9 cellular contexts compared by ENCODE assay signal in the genomic region with DNA sequence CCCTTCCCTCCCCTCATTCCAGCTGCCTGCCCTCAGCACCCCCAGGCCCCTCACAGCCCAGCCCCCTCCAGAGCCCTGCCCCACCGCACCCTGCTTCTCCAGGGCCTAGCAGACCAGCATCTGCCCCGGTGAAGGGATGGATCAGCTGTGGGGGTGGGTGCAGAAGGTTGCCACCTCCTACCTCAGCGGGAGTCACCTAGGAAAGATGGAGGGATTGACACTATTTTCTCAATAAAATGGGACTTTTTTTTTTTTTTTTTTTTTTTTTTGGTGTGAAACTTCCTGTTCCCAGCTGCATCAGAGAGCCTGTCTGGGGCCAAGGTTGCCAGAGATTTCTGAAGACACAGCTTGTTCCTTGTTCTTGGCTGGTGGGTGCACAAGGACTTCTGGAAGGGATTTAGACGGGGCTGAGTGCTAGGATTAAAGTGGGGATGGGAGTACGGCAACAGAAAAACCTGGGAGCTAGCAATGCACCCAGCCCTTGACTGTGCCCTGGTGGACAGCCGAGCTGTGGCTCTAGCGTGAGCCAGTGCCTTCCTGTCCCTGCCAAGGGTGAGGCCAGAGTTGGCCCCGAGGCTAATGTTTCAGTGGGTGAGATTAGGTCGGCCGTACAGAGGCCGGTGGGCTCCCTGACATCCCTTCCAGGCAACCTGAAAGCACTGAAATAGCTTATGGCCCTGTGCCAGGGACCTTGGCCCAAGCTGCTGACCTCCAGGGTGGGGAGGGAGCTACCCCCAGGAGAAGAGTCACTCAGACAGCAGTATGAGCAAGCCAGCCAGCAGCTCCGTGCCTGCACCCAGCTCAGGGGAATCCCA. TPM values are rescaled to one million over a fixed set of nuclear protein-coding genes. Genes with fewer than 3 reads are reported as not detected.
DNase-seq lines count a peak whose midpoint lies in the region; ATAC-seq and TF ChIP-seq lines count a peak whose summit lies in the region.
"Had no signal": no experiment of that assay in that cellular context is flagged by ENCODE, and none has a peak within 500 bp of the region (broad histone marks: within the 10 kb centered on the region; RNA-seq: fewer than 3 reads in every experiment).

No MANE protein-coding gene starts in this region.

- peak; percentile 28 for DNase-seq in GM13977 (ENCODE audit: low spot score)
- peak; percentile 88 for DNase-seq in SK-N-SH
- peak in 4 of 5 donors; percentile 47 to 81 (median 62) for DNase-seq in heart left ventricle
- DNase-seq in retinal pigment epithelial cell (ENCODE audit: low read depth) = no peak
- no peak for DNase-seq in stimulated activated CD4-positive, alpha-beta T cell treated with anti-CD3 and anti-CD28 coated beads, Interleukin-2, amount 100 ng/mL, for 24 hours
- no peak for DNase-seq in SW480 (ENCODE audit: low spot score)
- no peak for DNase-seq in activated T-cell treated with anti-CD3 and anti-CD28 coated beads, Interleukin-2, amount 50 U/mL, for 24 hours

- in situ Hi-C loops in GM13977 (cut with MboI; ENCODE audit: low pct_unique_long_range_greater_than_20kb, low sequenced_read_pairs, unreplicated experiment) = no loop called here

- POLR2A ChIA-PET in SK-N-SH (lab: Yijun Ruan, JAX) = interaction anchor here (1.1 to 1.2 kb wide), 2 partner anchors 12 to 35 kb away, joined by 7 to 9 read pairs; no protein-coding TSS in a partner anchor

- H3K27ac Mint-ChIP-seq in activated T-cell treated with anti-CD3 and anti-CD28 coated beads, Interleukin-2, amount 50 U/mL, for 24 hours = no peak overlapping the region
- H3K27ac Mint-ChIP-seq: T-helper 1 cell treated with Interleukin-12 subunit alpha and Interleukin-12 subunit beta and Interleukin-4 antibody, amounts not matched to agents 30 μg/mL and 1 μg/mL, for 36 hours had no signal

- H3K9ac ChIP-seq in SK-N-SH = no peak overlapping the region

- CTCF ChIA-PET in SK-N-SH (lab: Yijun Ruan, JAX) = interaction anchor here (0.6 to 5.4 kb wide), 28 partner anchors 9 to 296 kb away, joined by 3 to 54 read pairs (median 4); no protein-coding TSS in a partner anchor

- H3K4me1 Mint-ChIP-seq in activated T-cell treated with anti-CD3 and anti-CD28 coated beads, Interleukin-2, amount 50 U/mL, for 24 hours (ENCODE audit: low read depth) = peaks cover 12% of the 10 kb centered on the region

- H4K20me1 ChIP-seq in SK-N-SH (ENCODE audit: insufficient read depth) = no peaks in the 10 kb centered on the region

- no peak overlapping the region for H3K4me3 Mint-ChIP-seq in activated T-cell treated with anti-CD3 and anti-CD28 coated beads, Interleukin-2, amount 50 U/mL, for 24 hours
- H3K4me3 Mint-ChIP-seq: T-helper 1 cell treated with Interleukin-12 subunit alpha and Interleukin-12 subunit beta and Interleukin-4 antibody, amounts not matched to agents 30 μg/mL and 1 μg/mL, for 36 hours had no signal

- H3K36me3 Mint-ChIP-seq in activated T-cell treated with anti-CD3 and anti-CD28 coated beads, Interleukin-2, amount 50 U/mL, for 24 hours (ENCODE audit: low read depth) = no peaks in the 10 kb centered on the region

- H3K4me2 ChIP-seq in SK-N-SH = 0 out of 2 replicates have a peak overlapping the region, but pooled peaks have one; percentile 3

- no peak for TF ChIP-seq POLR2A in heart left ventricle (IDR thresholded peaks at IDR 0.05)

- H2AFZ ChIP-seq in SK-N-SH (ENCODE audit: low read depth) = peak overlapping the region; percentile 64; the same call in 1 of the 2 replicates

- peak; percentile 87 to 92 (median 89) for ATAC-seq in heart left ventricle
- no peak for ATAC-seq in HG03521 (IDR thresholded peaks at IDR 0.05; ENCODE audit: unreplicated experiment)

- H3K4me1 ChIP-seq in SK-N-SH (ENCODE audit: control insufficient read depth in 1 of 2, insufficient read depth in 2 of 2, low read depth in 1 of 2, low read length in 1 of 2) (peaks cover 0 to 20% of the 10 kb centered on the region in 2 experiments; a peak in 1 of 4 replicates), heart left ventricle (peaks cover 0 to 41% (median 14%) of the 10 kb centered on the region in 12 donors)

- H3K4me3 ChIP-seq in SK-N-SH (ENCODE audit: low read depth in 2 of 2, low read length in 1 of 2) = no peak overlapping the region
- peak overlapping the region in 1 of 12 donors; percentile 4 for H3K4me3 ChIP-seq in heart left ventricle
- no peak overlapping the region for H3K4me3 ChIP-seq in retinal pigment epithelial cell (ENCODE audit: low read length)

- TF ChIP-seq RAD21 in SK-N-SH (IDR thresholded peaks at IDR 0.05; ENCODE audit: low read length) = peak; percentile 47

- H3K27me3 Mint-ChIP-seq in activated T-cell treated with anti-CD3 and anti-CD28 coated beads, Interleukin-2, amount 50 U/mL, for 24 hours = peaks cover 17% of the 10 kb centered on the region

- WGBS in SK-N-SH (ENCODE audit: low lambda C conversion rate) = 90% methylated on average over 4 of the region's 12 CpGs
- 26 to 46% (median 33%) methylated on average over 8 to 12 of the region's 12 CpGs for WGBS in heart left ventricle, 4 donors

- peak overlapping the region in 1 of 2 experiments; percentile 72; a peak in 2 of 4 replicates for H3K27ac ChIP-seq in SK-N-SH (ENCODE audit: low read depth in 2 of 2, low read length in 1 of 2)
- peak overlapping the region in 11 of 12 donors; percentile 2 to 83 (median 54) for H3K27ac ChIP-seq in heart left ventricle

- no peaks in the 10 kb centered on the region for H3K9me3 ChIP-seq in SK-N-SH
- H3K9me3 ChIP-seq in heart left ventricle = no peaks in the 10 kb centered on the region

- no peaks in the 10 kb centered on the region for H3K9me2 ChIP-seq in SK-N-SH

- intact Hi-C loops in heart left ventricle (cut with DNase I) = loop anchor here in 9 of 10 donors (2.0 to 10.0 kb wide), 5 partner anchors 103 to 298 kb away; no protein-coding TSS in a partner anchor

- TF ChIP-seq CTCF in GM13977 (IDR thresholded peaks at IDR 0.05; ENCODE audit: extremely low read depth, insufficient read depth, missing control alignments) (no peak), SK-N-SH (IDR thresholded peaks at IDR 0.05) (no peak), heart left ventricle (IDR thresholded peaks at IDR 0.05) (peak in 7 of 12 donors; percentile 10 to 42 (median 30)), retinal pigment epithelial cell (conservative IDR thresholded peaks at IDR 0.05; ENCODE audit: low read depth, low read length) (peak; percentile 38)

- no peaks in the 10 kb centered on the region for H3K9me3 Mint-ChIP-seq in activated T-cell treated with anti-CD3 and anti-CD28 coated beads, Interleukin-2, amount 50 U/mL, for 24 hours
- H3K9me3 Mint-ChIP-seq: T-helper 1 cell treated with Interleukin-12 subunit alpha and Interleukin-12 subunit beta and Interleukin-4 antibody, amounts not matched to agents 30 μg/mL and 1 μg/mL, for 36 hours had no signal

- H3K79me2 ChIP-seq in SK-N-SH (ENCODE audit: insufficient read depth) = no peaks in the 10 kb centered on the region

- no peaks in the 10 kb centered on the region for H3K27me3 ChIP-seq in SK-N-SH (ENCODE audit: insufficient read depth)
- H3K27me3 ChIP-seq in heart left ventricle = peaks cover 0 to 16% (median 3%) of the 10 kb centered on the region in 9 donors

- no peaks in the 10 kb centered on the region for H3F3A ChIP-seq in SK-N-SH (replicated peaks; ENCODE audit: insufficient read depth)

- H3K36me3 ChIP-seq in SK-N-SH (replicated peaks in 1 of 2; ENCODE audit: control insufficient read depth in 1 of 2, insufficient read depth in 2 of 2, low read length in 1 of 2) = no peaks in the 10 kb centered on the region
- no peaks in the 10 kb centered on the region for H3K36me3 ChIP-seq in heart left ventricle

- 0 out of 4 replicates have a peak, but pooled peaks of 1 of the 2 experiments have one; percentile 6 for TF ChIP-seq EP300 in SK-N-SH (IDR thresholded peaks at IDR 0.05; ENCODE audit: borderline replicate concordance in 1 of 2, low read depth in 1 of 2, low read length in 1 of 2)

TF ChIP-seq in SK-N-SH, 30 proteins besides CTCF, POLR2A, EP300 and RAD21 (continues in another document):
- TF ChIP-seq MXI1 (IDR thresholded peaks at IDR 0.05; ENCODE audit: low read depth, low read length) (no peak), MEF2A (IDR thresholded peaks at IDR 0.05; ENCODE audit: borderline replicate concordance, low read depth) (no peak), EZH2phosphoT487 (IDR thresholded peaks at IDR 0.05; ENCODE audit: borderline replicate concordance, low read depth) (no peak), SIN3A (IDR thresholded peaks at IDR 0.05; ENCODE audit: borderline replicate concordance, low read depth, low read length) (no peak), GATA2 (CRISPR knock-in tag; IDR thresholded peaks at IDR 0.05) (no peak)
- TF ChIP-seq, protein P1, sequence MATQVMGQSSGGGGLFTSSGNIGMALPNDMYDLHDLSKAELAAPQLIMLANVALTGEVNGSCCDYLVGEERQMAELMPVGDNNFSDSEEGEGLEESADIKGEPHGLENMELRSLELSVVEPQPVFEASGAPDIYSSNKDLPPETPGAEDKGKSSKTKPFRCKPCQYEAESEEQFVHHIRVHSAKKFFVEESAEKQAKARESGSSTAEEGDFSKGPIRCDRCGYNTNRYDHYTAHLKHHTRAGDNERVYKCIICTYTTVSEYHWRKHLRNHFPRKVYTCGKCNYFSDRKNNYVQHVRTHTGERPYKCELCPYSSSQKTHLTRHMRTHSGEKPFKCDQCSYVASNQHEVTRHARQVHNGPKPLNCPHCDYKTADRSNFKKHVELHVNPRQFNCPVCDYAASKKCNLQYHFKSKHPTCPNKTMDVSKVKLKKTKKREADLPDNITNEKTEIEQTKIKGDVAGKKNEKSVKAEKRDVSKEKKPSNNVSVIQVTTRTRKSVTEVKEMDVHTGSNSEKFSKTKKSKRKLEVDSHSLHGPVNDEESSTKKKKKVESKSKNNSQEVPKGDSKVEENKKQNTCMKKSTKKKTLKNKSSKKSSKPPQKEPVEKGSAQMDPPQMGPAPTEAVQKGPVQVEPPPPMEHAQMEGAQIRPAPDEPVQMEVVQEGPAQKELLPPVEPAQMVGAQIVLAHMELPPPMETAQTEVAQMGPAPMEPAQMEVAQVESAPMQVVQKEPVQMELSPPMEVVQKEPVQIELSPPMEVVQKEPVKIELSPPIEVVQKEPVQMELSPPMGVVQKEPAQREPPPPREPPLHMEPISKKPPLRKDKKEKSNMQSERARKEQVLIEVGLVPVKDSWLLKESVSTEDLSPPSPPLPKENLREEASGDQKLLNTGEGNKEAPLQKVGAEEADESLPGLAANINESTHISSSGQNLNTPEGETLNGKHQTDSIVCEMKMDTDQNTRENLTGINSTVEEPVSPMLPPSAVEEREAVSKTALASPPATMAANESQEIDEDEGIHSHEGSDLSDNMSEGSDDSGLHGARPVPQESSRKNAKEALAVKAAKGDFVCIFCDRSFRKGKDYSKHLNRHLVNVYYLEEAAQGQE (IDR thresholded peaks at IDR 0.05; ENCODE audit: low read depth, low read length) = no peak

RNA-seq across cellular contexts. Expression of a gene that starts 4.5 kb away (rescaled TPM):
- polyA plus RNA-seq in SK-N-SH (2012; rRNA removed) (0.05 and 0.12 TPM in 2 replicates), heart left ventricle (1 to 10 TPM in 1 of 2 donors, under 1 TPM in 1; 0.68 to 2.2 TPM)
- polyA plus RNA-seq in SK-N-SH (2012; cell fraction: cytosol; rRNA removed) = 0.04 TPM in 2 replicates
- polyA plus RNA-seq in SK-N-SH (2012; cell fraction: nucleus; rRNA removed) = 0.19 and 0.30 TPM in 2 replicates
- 10 to 100 TPM in 2 of 9 donors, 1 to 10 TPM in 7; 1.2 to 52.4 (median 6.8) TPM for total RNA-seq in heart left ventricle

Comparison
In these comparisons a context has a peak if more than half of its experiments do, and no peak if none do; other contexts are left out.
1. DNase-seq: peak in GM13977 (single experiment), SK-N-SH (single experiment) and heart left ventricle (4 of 5); none in retinal pigment epithelial cell (single experiment), stimulated activated CD4-positive, alpha-beta T cell treated with anti-CD3 and anti-CD28 coated beads, Interleukin-2, amount 100 ng/mL, for 24 hours (0 of 2), SW480 (single experiment) and activated T-cell treated with anti-CD3 and anti-CD28 coated beads, Interleukin-2, amount 50 U/mL, for 24 hours (single experiment).
2. CTCF ChIP-seq: peak in heart left ventricle (7 of 12) and retinal pigment epithelial cell (single experiment); none in GM13977 (single experiment) and SK-N-SH (single experiment).